1 cellular context compared by ENCODE assay signal in the genomic region with DNA sequence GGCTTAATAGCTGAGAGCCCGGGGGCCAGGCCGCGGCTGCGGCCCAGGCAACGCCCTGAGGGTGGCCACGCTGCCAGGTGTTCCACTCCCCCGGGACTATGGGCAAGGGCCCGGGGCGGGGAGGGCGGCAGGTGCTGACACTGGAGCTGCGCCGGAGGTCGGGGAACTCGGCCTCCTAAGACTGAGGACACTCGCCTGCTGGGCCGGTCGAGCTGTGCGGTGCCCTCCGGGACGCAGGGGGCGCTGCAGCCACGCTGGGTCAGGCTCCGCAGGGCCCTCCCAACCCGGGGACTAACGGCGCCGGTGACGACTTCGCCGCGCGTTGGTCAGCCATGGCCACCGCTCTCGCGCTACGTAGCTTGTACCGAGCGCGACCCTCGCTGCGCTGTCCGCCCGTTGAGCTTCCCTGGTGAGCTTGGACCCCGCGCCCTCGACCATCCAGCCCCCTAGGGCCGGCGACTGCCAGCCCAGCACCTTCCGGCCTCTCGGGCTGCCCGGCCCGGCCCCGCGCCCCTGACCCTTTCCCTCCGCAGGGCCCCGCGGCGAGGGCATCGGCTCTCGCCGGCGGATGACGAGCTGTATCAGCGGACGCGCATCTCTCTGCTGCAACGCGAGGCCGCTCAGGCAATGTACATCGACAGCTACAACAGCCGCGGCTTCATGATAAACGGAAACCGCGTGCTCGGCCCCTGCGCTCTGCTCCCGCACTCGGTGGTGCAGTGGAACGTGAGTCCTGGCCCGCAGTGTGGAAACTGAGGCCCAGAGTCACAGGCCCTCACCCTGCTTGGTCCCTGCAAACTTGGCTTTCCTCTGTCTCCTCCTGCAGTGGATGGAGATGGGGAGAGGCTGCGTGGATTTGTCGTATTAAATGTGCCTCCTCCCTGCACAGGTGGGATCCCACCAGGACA.
A peak's percentile ranks its signal among the peaks of the same experiment; 100 is the strongest.
TF ChIP-seq lines count a peak whose summit lies in the region.

A gene with protein sequence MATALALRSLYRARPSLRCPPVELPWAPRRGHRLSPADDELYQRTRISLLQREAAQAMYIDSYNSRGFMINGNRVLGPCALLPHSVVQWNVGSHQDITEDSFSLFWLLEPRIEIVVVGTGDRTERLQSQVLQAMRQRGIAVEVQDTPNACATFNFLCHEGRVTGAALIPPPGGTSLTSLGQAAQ (plus strand): TSS at position 309 of the 908 bp plus-strand sequence. CDS start 24 bp downstream, at position 333.

TF ChIP-seq in K562, 482 proteins besides CTCF, POLR2A, EP300 and RAD21 (continued from another document and continues in another):
- TF ChIP-seq, protein P1, sequence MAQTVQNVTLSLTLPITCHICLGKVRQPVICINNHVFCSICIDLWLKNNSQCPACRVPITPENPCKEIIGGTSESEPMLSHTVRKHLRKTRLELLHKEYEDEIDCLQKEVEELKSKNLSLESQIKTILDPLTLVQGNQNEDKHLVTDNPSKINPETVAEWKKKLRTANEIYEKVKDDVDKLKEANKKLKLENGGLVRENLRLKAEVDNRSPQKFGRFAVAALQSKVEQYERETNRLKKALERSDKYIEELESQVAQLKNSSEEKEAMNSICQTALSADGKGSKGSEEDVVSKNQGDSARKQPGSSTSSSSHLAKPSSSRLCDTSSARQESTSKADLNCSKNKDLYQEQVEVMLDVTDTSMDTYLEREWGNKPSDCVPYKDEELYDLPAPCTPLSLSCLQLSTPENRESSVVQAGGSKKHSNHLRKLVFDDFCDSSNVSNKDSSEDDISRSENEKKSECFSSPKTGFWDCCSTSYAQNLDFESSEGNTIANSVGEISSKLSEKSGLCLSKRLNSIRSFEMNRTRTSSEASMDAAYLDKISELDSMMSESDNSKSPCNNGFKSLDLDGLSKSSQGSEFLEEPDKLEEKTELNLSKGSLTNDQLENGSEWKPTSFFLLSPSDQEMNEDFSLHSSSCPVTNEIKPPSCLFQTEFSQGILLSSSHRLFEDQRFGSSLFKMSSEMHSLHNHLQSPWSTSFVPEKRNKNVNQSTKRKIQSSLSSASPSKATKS (CRISPR knock-in tag; IDR thresholded peaks at IDR 0.05) = no peak
- TF ChIP-seq PHF20 (IDR thresholded peaks at IDR 0.05; ENCODE audit: partially characterized antibody) = no peak
- no peak for TF ChIP-seq ZNF699 (CRISPR knock-in tag; IDR thresholded peaks at IDR 0.05; ENCODE audit: insufficient replicate concordance)
- TF ChIP-seq TRIM24 (IDR thresholded peaks at IDR 0.05) = no peak
- TF ChIP-seq HNRNPK (IDR thresholded peaks at IDR 0.05; ENCODE audit: low read depth, low read length, poor library complexity, severe bottlenecking) = no peak
- TF ChIP-seq ZNF175 (CRISPR knock-in tag; IDR thresholded peaks at IDR 0.05; ENCODE audit: low read depth) = no peak
- TF ChIP-seq MAFF (IDR thresholded peaks at IDR 0.05; ENCODE audit: low read length) = no peak
- TF ChIP-seq, protein P2, sequence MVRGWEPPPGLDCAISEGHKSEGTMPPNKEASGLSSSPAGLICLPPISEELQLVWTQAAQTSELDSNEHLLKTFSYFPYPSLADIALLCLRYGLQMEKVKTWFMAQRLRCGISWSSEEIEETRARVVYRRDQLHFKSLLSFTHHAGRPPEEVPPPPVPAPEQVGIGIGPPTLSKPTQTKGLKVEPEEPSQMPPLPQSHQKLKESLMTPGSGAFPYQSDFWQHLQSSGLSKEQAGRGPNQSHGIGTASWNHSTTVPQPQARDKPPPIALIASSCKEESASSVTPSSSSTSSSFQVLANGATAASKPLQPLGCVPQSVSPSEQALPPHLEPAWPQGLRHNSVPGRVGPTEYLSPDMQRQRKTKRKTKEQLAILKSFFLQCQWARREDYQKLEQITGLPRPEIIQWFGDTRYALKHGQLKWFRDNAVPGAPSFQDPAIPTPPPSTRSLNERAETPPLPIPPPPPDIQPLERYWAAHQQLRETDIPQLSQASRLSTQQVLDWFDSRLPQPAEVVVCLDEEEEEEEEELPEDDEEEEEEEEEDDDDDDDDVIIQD (CRISPR knock-in tag; IDR thresholded peaks at IDR 0.05) = no peak
- peak; percentile 35 for TF ChIP-seq CHD1 (IDR thresholded peaks at IDR 0.05; ENCODE audit: low read length)
- TF ChIP-seq, protein P3, sequence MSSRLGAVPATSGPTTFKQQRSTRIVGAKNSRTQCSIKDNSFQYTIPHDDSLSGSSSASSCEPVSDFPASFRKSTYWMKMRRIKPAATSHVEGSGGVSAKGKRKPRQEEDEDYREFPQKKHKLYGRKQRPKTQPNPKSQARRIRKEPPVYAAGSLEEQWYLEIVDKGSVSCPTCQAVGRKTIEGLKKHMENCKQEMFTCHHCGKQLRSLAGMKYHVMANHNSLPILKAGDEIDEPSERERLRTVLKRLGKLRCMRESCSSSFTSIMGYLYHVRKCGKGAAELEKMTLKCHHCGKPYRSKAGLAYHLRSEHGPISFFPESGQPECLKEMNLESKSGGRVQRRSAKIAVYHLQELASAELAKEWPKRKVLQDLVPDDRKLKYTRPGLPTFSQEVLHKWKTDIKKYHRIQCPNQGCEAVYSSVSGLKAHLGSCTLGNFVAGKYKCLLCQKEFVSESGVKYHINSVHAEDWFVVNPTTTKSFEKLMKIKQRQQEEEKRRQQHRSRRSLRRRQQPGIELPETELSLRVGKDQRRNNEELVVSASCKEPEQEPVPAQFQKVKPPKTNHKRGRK (tag; IDR thresholded peaks at IDR 0.05) = no peak
- no peak for TF ChIP-seq ZNF507 (tag; conservative IDR thresholded peaks at IDR 0.05)
- no peak for TF ChIP-seq ZC3H4 (CRISPR knock-in tag; IDR thresholded peaks at IDR 0.05; ENCODE audit: borderline replicate concordance)
- TF ChIP-seq, protein P4, sequence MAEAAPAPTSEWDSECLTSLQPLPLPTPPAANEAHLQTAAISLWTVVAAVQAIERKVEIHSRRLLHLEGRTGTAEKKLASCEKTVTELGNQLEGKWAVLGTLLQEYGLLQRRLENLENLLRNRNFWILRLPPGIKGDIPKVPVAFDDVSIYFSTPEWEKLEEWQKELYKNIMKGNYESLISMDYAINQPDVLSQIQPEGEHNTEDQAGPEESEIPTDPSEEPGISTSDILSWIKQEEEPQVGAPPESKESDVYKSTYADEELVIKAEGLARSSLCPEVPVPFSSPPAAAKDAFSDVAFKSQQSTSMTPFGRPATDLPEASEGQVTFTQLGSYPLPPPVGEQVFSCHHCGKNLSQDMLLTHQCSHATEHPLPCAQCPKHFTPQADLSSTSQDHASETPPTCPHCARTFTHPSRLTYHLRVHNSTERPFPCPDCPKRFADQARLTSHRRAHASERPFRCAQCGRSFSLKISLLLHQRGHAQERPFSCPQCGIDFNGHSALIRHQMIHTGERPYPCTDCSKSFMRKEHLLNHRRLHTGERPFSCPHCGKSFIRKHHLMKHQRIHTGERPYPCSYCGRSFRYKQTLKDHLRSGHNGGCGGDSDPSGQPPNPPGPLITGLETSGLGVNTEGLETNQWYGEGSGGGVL (CRISPR knock-in tag; IDR thresholded peaks at IDR 0.05) = no peak
- no peak for TF ChIP-seq ZNF165 (CRISPR knock-in tag; IDR thresholded peaks at IDR 0.05; ENCODE audit: borderline replicate concordance)
- TF ChIP-seq, protein P5, sequence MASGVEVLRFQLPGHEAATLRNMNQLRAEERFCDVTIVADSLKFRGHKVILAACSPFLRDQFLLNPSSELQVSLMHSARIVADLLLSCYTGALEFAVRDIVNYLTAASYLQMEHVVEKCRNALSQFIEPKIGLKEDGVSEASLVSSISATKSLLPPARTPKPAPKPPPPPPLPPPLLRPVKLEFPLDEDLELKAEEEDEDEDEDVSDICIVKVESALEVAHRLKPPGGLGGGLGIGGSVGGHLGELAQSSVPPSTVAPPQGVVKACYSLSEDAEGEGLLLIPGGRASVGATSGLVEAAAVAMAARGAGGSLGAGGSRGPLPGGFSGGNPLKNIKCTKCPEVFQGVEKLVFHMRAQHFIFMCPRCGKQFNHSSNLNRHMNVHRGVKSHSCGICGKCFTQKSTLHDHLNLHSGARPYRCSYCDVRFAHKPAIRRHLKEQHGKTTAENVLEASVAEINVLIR (CRISPR knock-in tag; IDR thresholded peaks at IDR 0.05) = peak; percentile 33; the same call in 1 of the 2 replicates
- TF ChIP-seq BMI1 (IDR thresholded peaks at IDR 0.05; ENCODE audit: low read length) = no peak
- no peak; the same call in 1 of the 2 replicates for TF ChIP-seq RBFOX2 (IDR thresholded peaks at IDR 0.05; ENCODE audit: low read depth, low read length)
- no peak for TF ChIP-seq HMG20B (CRISPR knock-in tag; IDR thresholded peaks at IDR 0.05)
- no peak for TF ChIP-seq KLF10 (CRISPR knock-in tag; IDR thresholded peaks at IDR 0.05)
- TF ChIP-seq ZNF239 (CRISPR knock-in tag; IDR thresholded peaks at IDR 0.05) = no peak
- TF ChIP-seq, protein P6, sequence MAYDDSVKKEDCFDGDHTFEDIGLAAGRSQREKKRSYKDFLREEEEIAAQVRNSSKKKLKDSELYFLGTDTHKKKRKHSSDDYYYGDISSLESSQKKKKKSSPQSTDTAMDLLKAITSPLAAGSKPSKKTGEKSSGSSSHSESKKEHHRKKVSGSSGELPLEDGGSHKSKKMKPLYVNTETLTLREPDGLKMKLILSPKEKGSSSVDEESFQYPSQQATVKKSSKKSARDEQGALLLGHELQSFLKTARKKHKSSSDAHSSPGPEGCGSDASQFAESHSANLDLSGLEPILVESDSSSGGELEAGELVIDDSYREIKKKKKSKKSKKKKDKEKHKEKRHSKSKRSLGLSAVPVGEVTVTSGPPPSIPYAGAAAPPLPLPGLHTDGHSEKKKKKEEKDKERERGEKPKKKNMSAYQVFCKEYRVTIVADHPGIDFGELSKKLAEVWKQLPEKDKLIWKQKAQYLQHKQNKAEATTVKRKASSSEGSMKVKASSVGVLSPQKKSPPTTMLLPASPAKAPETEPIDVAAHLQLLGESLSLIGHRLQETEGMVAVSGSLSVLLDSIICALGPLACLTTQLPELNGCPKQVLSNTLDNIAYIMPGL (CRISPR knock-in tag; IDR thresholded peaks at IDR 0.05) = 0 out of 2 replicates have a peak, but pooled peaks have one; percentile 61
- no peak for TF ChIP-seq WHSC1 (IDR thresholded peaks at IDR 0.05; ENCODE audit: low read length)
- no peak for TF ChIP-seq ILK (tag; IDR thresholded peaks at IDR 0.05; ENCODE audit: borderline replicate concordance, low read depth)
- TF ChIP-seq ZNF217 (CRISPR knock-in tag; IDR thresholded peaks at IDR 0.05) = no peak
- TF ChIP-seq FOSL1 (tag; conservative IDR thresholded peaks at IDR 0.05) = 0 out of 2 replicates have a peak, but pooled peaks have one; percentile 27
- TF ChIP-seq KAT8 (IDR thresholded peaks at IDR 0.05; ENCODE audit: low read depth) = no peak
- TF ChIP-seq ZNF77 (CRISPR knock-in tag; IDR thresholded peaks at IDR 0.05) = no peak
- TF ChIP-seq, protein P7, sequence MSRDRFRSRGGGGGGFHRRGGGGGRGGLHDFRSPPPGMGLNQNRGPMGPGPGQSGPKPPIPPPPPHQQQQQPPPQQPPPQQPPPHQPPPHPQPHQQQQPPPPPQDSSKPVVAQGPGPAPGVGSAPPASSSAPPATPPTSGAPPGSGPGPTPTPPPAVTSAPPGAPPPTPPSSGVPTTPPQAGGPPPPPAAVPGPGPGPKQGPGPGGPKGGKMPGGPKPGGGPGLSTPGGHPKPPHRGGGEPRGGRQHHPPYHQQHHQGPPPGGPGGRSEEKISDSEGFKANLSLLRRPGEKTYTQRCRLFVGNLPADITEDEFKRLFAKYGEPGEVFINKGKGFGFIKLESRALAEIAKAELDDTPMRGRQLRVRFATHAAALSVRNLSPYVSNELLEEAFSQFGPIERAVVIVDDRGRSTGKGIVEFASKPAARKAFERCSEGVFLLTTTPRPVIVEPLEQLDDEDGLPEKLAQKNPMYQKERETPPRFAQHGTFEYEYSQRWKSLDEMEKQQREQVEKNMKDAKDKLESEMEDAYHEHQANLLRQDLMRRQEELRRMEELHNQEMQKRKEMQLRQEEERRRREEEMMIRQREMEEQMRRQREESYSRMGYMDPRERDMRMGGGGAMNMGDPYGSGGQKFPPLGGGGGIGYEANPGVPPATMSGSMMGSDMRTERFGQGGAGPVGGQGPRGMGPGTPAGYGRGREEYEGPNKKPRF (IDR thresholded peaks at IDR 0.05; ENCODE audit: low read depth, low read length) = no peak
- TF ChIP-seq, protein P8, sequence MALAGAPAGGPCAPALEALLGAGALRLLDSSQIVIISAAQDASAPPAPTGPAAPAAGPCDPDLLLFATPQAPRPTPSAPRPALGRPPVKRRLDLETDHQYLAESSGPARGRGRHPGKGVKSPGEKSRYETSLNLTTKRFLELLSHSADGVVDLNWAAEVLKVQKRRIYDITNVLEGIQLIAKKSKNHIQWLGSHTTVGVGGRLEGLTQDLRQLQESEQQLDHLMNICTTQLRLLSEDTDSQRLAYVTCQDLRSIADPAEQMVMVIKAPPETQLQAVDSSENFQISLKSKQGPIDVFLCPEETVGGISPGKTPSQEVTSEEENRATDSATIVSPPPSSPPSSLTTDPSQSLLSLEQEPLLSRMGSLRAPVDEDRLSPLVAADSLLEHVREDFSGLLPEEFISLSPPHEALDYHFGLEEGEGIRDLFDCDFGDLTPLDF (CRISPR knock-in tag; IDR thresholded peaks at IDR 0.05) = peak; percentile 39; the same call in 1 of the 2 replicates
- TF ChIP-seq PCBP1 (IDR thresholded peaks at IDR 0.05; ENCODE audit: low read depth, low read length, poor library complexity, severe bottlenecking) = no peak
- no peak for TF ChIP-seq RNF2 (IDR thresholded peaks at IDR 0.05)
- TF ChIP-seq, protein P9, sequence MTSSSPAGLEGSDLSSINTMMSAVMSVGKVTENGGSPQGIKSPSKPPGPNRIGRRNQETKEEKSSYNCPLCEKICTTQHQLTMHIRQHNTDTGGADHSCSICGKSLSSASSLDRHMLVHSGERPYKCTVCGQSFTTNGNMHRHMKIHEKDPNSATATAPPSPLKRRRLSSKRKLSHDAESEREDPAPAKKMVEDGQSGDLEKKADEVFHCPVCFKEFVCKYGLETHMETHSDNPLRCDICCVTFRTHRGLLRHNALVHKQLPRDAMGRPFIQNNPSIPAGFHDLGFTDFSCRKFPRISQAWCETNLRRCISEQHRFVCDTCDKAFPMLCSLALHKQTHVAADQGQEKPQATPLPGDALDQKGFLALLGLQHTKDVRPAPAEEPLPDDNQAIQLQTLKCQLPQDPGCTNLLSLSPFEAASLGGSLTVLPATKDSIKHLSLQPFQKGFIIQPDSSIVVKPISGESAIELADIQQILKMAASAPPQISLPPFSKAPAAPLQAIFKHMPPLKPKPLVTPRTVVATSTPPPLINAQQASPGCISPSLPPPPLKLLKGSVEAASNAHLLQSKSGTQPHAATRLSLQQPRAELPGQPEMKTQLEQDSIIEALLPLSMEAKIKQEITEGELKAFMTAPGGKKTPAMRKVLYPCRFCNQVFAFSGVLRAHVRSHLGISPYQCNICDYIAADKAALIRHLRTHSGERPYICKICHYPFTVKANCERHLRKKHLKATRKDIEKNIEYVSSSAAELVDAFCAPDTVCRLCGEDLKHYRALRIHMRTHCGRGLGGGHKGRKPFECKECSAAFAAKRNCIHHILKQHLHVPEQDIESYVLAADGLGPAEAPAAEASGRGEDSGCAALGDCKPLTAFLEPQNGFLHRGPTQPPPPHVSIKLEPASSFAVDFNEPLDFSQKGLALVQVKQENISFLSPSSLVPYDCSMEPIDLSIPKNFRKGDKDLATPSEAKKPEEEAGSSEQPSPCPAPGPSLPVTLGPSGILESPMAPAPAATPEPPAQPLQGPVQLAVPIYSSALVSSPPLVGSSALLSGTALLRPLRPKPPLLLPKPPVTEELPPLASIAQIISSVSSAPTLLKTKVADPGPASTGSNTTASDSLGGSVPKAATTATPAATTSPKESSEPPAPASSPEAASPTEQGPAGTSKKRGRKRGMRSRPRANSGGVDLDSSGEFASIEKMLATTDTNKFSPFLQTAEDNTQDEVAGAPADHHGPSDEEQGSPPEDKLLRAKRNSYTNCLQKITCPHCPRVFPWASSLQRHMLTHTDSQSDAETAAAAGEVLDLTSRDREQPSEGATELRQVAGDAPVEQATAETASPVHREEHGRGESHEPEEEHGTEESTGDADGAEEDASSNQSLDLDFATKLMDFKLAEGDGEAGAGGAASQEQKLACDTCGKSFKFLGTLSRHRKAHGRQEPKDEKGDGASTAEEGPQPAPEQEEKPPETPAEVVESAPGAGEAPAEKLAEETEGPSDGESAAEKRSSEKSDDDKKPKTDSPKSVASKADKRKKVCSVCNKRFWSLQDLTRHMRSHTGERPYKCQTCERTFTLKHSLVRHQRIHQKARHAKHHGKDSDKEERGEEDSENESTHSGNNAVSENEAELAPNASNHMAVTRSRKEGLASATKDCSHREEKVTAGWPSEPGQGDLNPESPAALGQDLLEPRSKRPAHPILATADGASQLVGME (CRISPR knock-in tag; IDR thresholded peaks at IDR 0.05) = no peak
- no peak for TF ChIP-seq MCM7 (IDR thresholded peaks at IDR 0.05)
